1 cellular context compared by ENCODE assay signal in genomic region chr2:207215300-207215699, GRCh38.
TF ChIP-seq lines count a peak whose summit lies in the region.

No MANE protein-coding gene starts in this region.

TF ChIP-seq in GM23338, 12 proteins besides CTCF, POLR2A, EP300 and RAD21 (continued from another document):
- TF ChIP-seq REST (IDR thresholded peaks at IDR 0.05; ENCODE audit: unreplicated experiment) (no peak), ZNF114 (CRISPR knock-in tag; IDR thresholded peaks at IDR 0.05) (no peak), EZH2phosphoT487 (IDR thresholded peaks at IDR 0.05; ENCODE audit: unreplicated experiment) (no peak), ETS1 (IDR thresholded peaks at IDR 0.05) (no peak), ZNF331 (CRISPR knock-in tag; IDR thresholded peaks at IDR 0.05; ENCODE audit: low read depth) (no peak), NANOG (IDR thresholded peaks at IDR 0.05; ENCODE audit: borderline replicate concordance) (no peak), ZNF462 (CRISPR knock-in tag; IDR thresholded peaks at IDR 0.05) (no peak), STAT1 (IDR thresholded peaks at IDR 0.05; ENCODE audit: unreplicated experiment) (no peak), CREB1 (CRISPR knock-in tag; IDR thresholded peaks at IDR 0.05; ENCODE audit: low read depth) (no peak)
